In genomic region chr12:123094349-123095073, GRCh38 we compare ENCODE assay signal across 1 cellular context.
TF ChIP-seq lines count a peak whose summit lies in the region.

No MANE protein-coding gene starts in this region.

TF ChIP-seq in HepG2, 621 proteins besides CTCF, POLR2A, EP300 and RAD21 (continued from another document):
- TF ChIP-seq PAWR (CRISPR knock-in tag; IDR thresholded peaks at IDR 0.05; ENCODE audit: borderline replicate concordance), result no peak
- 0 out of 2 replicates have a peak, but pooled peaks have one; percentile 59 for TF ChIP-seq MTA1 (CRISPR knock-in tag; IDR thresholded peaks at IDR 0.05; ENCODE audit: borderline replicate concordance)
- peak; percentile 73 for TF ChIP-seq FOXA3 (CRISPR knock-in tag; IDR thresholded peaks at IDR 0.05)
- peak; percentile 59; the same call in 1 of the 2 replicates for TF ChIP-seq SNAPC2 (CRISPR knock-in tag; IDR thresholded peaks at IDR 0.05)
- TF ChIP-seq ATF4 (CRISPR knock-in tag; IDR thresholded peaks at IDR 0.05), result peak in 1 of 2 experiments; percentile 42; a peak in 1 of 4 replicates
- no peak for TF ChIP-seq ZNF256 (CRISPR knock-in tag; conservative IDR thresholded peaks at IDR 0.05)
- TF ChIP-seq ARID3A (IDR thresholded peaks at IDR 0.05; ENCODE audit: low read depth, low read length), result peak; percentile 35; the same call in 1 of the 2 replicates
- no peak for TF ChIP-seq ZNF180 (CRISPR knock-in tag; IDR thresholded peaks at IDR 0.05; ENCODE audit: borderline replicate concordance, low read depth)
